In genomic region chr15:95968856-95969255, GRCh38 we compare ENCODE assay signal across 36 cellular contexts.
DNase-seq lines count a peak whose midpoint lies in the region; ATAC-seq, FAIRE-seq and TF ChIP-seq lines count a peak whose summit lies in the region.
"Had no signal": no experiment of that assay in that cellular context is flagged by ENCODE, and none has a peak within 500 bp of the region (broad histone marks: within the 10 kb centered on the region; RNA-seq: fewer than 3 reads in every experiment).

No MANE protein-coding gene starts in this region.

- peaks cover 19% of the 10 kb centered on the region for H3K36me3 Mint-ChIP-seq in nephron progenitor cell (ENCODE audit: low read depth)
- H3K36me3 Mint-ChIP-seq: CD14-positive monocyte; CD4-positive, alpha-beta memory T cell; CD4-positive, CD25-positive, alpha-beta regulatory T cell; CD8-positive, alpha-beta T cell had no signal

- H3K4me3 ChIP-seq in A549 (no peak overlapping the region), K562 (no peak overlapping the region), osteoblast (ENCODE audit: insufficient read depth, low read length) (no peak overlapping the region)
- H3K4me3 ChIP-seq: BLaER1; BLaER1 treated with 17β-estradiol and CSF1 and Interleukin-3, amounts not matched to agents 10 nM and 100 nM had no signal

- H3K4me1 Mint-ChIP-seq in nephron progenitor cell: peaks cover 29% of the 10 kb centered on the region
- H3K4me1 Mint-ChIP-seq: CD14-positive monocyte; CD4-positive, alpha-beta memory T cell; CD4-positive, CD25-positive, alpha-beta regulatory T cell; CD8-positive, alpha-beta memory T cell had no signal

- no peak overlapping the region for H3K4me3 Mint-ChIP-seq in nephron progenitor cell
- H3K4me3 Mint-ChIP-seq: B cell; CD14-positive monocyte; CD4-positive, alpha-beta memory T cell; CD4-positive, alpha-beta T cell; CD4-positive, CD25-positive, alpha-beta regulatory T cell; CD8-positive, alpha-beta memory T cell; CD8-positive, alpha-beta T cell had no signal

- ATAC-seq in A549 (no peak), K562 (no peak)
- ATAC-seq: CD8-positive, alpha-beta T cell had no signal

- H4K20me1 ChIP-seq in K562 (replicated peaks; ENCODE audit: control insufficient read depth, insufficient read depth, low read length) (no peaks in the 10 kb centered on the region), osteoblast (ENCODE audit: insufficient read depth, low read length) (no peaks in the 10 kb centered on the region)
- H4K20me1 ChIP-seq: BLaER1 had no signal

- H3K4me1 ChIP-seq in A549 (no peaks in the 10 kb centered on the region), K562 (replicated peaks in 1 of 2; ENCODE audit: control insufficient read depth in 2 of 2, insufficient read depth in 2 of 2, low read length in 2 of 2) (peaks cover 4 to 22% of the 10 kb centered on the region in 2 experiments; a peak in 3 of 5 replicates), osteoblast (ENCODE audit: insufficient read depth, low read length) (peaks cover 11% of the 10 kb centered on the region)
- H3K4me1 ChIP-seq: BE2C, Caco-2 had no signal

- WGBS in A549 (ENCODE audit: missing lambda C conversion rate): 62% methylated on average over 5 of the region's 5 CpGs
- 73% methylated on average over 5 of the region's 5 CpGs for WGBS in K562 (ENCODE audit: insufficient coverage, low coverage, missing lambda C conversion rate)

- H3K27ac ChIP-seq in A549: no peak overlapping the region
- H3K27ac ChIP-seq in K562 (ENCODE audit: extremely low read depth, low read depth, low read length): no peak overlapping the region
- H3K27ac ChIP-seq in osteoblast (ENCODE audit: low read depth, low read length): no peak overlapping the region
- H3K27ac ChIP-seq: 22Rv1; BLaER1; BLaER1 treated with 17β-estradiol and CSF1 and Interleukin-3, amounts not matched to agents 10 nM and 100 nM; C4-2B had no signal

- H3K79me2 ChIP-seq in K562 (ENCODE audit: control insufficient read depth, insufficient read depth, low read length) (no peaks in the 10 kb centered on the region), osteoblast (ENCODE audit: insufficient read depth, low read length) (no peaks in the 10 kb centered on the region)

- no TSS peak for BruUV-seq in K562 (replicated peaks; lab: Mats Ljungman, UMichigan)

- H3K4me2 ChIP-seq in A549: no peak overlapping the region
- H3K4me2 ChIP-seq in K562 (ENCODE audit: insufficient read depth, low read length): no peak overlapping the region
- no peak overlapping the region for H3K4me2 ChIP-seq in osteoblast (ENCODE audit: insufficient read depth, low read length)
- H3K4me2 ChIP-seq: BLaER1; BLaER1 treated with 17β-estradiol and CSF1 and Interleukin-3, amounts not matched to agents 10 nM and 100 nM had no signal

- H3K27me3 Mint-ChIP-seq in nephron progenitor cell (ENCODE audit: low read depth, poor library complexity): peaks cover 2% of the 10 kb centered on the region
- H3K27me3 Mint-ChIP-seq: B cell; CD4-positive, alpha-beta memory T cell; CD4-positive, CD25-positive, alpha-beta regulatory T cell had no signal

- intact Hi-C loops in K562 (cut with micrococcal nuclease): no loop called here

- no peaks in the 10 kb centered on the region for H3K27me3 ChIP-seq in K562 (ENCODE audit: control insufficient read depth in 2 of 2, insufficient read depth in 2 of 2, low read length in 2 of 2)
- H3K27me3 ChIP-seq in osteoblast (ENCODE audit: insufficient read depth, low read length): no peaks in the 10 kb centered on the region
- H3K27me3 ChIP-seq: BE2C had no signal

- TF ChIP-seq RAD21 in A549 (conservative IDR thresholded peaks at IDR 0.05 in 1 of 2, IDR thresholded peaks at IDR 0.05 in 1 of 2): no peak
- no peak for TF ChIP-seq RAD21 in K562 (CRISPR knock-in tag; conservative IDR thresholded peaks at IDR 0.05 in 1 of 2, IDR thresholded peaks at IDR 0.05 in 1 of 2)

- H3K27ac Mint-ChIP-seq in nephron progenitor cell: peak overlapping the region; percentile 64
- H3K27ac Mint-ChIP-seq: B cell; CD4-positive, alpha-beta memory T cell; CD4-positive, alpha-beta T cell; CD4-positive, CD25-positive, alpha-beta regulatory T cell; CD8-positive, alpha-beta memory T cell; CD8-positive, alpha-beta T cell had no signal

- no peak for DNase-seq in A549 (ENCODE audit: low read depth in 1 of 2, low spot score in 1 of 2)
- no peak for DNase-seq in GM12891 (ENCODE audit: insufficient read length, low spot score)
- DNase-seq in K562 (ENCODE audit: extremely low read depth in 1 of 4, low spot score in 3 of 4): no peak
- no peak for DNase-seq in nephron progenitor cell
- DNase-seq in stimulated activated naive CD4-positive, alpha-beta T cell treated with Interleukin-2 at 50 U/mL for 16 hours (lab: John Stamatoyannopoulos, UW): no peak
- DNase-seq in middle frontal gyrus (ENCODE audit: extremely low spot score, low spot score): no peak
- no peak for DNase-seq in kidney tubule cell (ENCODE audit: low spot score)
- no peak for DNase-seq in osteoblast (ENCODE audit: insufficient read length, low spot score, missing footprints)
- DNase-seq: 8988T; ACHN; AML-193; BE2C; C1 segment of cervical spinal cord; Caco-2; Calu3; CD4-positive, alpha-beta memory T cell; CD4-positive, alpha-beta T cell; CD4-positive, CD25-positive, alpha-beta regulatory T cell; CD8-positive, alpha-beta memory T cell; CD8-positive, alpha-beta T cell; COR-L47; DMS 273 treated with DMSO at 0.1 percent for 48 hours; DMS153; DMS53; DMS79; DMS79 treated with DMSO at 0.1 percent for 48 hours; DND-41; EL had no signal

- H3K9me3 Mint-ChIP-seq in nephron progenitor cell: peaks cover 36% of the 10 kb centered on the region
- H3K9me3 Mint-ChIP-seq: CD4-positive, alpha-beta T cell; CD8-positive, alpha-beta T cell had no signal

- FAIRE-seq in A549 (lab: Jason Lieb, UNC) (no peak), GM12891 (lab: Jason Lieb, UNC) (peak; percentile 20), K562 (lab: Jason Lieb, UNC) (no peak)
- FAIRE-seq: A204.1, D721Med had no signal

- H2AFZ ChIP-seq in K562 (ENCODE audit: low read depth, low read length) (peak overlapping the region; percentile 53; the same call in 1 of the 2 replicates), osteoblast (ENCODE audit: low read length) (no peak overlapping the region)

- peaks cover 3% of the 10 kb centered on the region for H3K9me1 ChIP-seq in K562 (ENCODE audit: control insufficient read depth, insufficient read depth, low read length)

- CTCF ChIA-PET in A549 (lab: Yijun Ruan, JAX): interaction anchor here (0.6 to 1.7 kb wide), 2 partner anchors 16 to 942 kb away, joined by 3 to 4 read pairs; no protein-coding TSS in a partner anchor
- CTCF ChIA-PET in K562 (lab: Yijun Ruan, JAX; ENCODE audit: low intra/inter-chr PET ratio): no interaction called here

- POLR2A ChIA-PET in A549 (lab: Yijun Ruan, JAX) (no interaction called here), K562 (lab: Yijun Ruan, JAX) (no interaction called here)

- TF ChIP-seq CTCF in A549 (IDR thresholded peaks at IDR 0.05) (no peak), K562 (IDR thresholded peaks at IDR 0.05 in 2 of 3, conservative IDR thresholded peaks at IDR 0.05 in 1 of 3; ENCODE audit: insufficient read depth in 2 of 3, low read depth in 1 of 3, low read length in 3 of 3) (no peak), nephron progenitor cell (IDR thresholded peaks at IDR 0.05) (no peak), osteoblast (IDR thresholded peaks at IDR 0.05; ENCODE audit: extremely low read depth, low read depth, low read length) (no peak)

- TF ChIP-seq POLR2A in A549 (IDR thresholded peaks at IDR 0.05; ENCODE audit: low read length) (no peak), GM12891 (IDR thresholded peaks at IDR 0.05; ENCODE audit: low read depth, low read length) (no peak), K562 (conservative IDR thresholded peaks at IDR 0.05) (no peak)

- H3K9ac ChIP-seq in K562 (ENCODE audit: insufficient read depth in 1 of 2, low read depth in 2 of 2, low read length in 2 of 2): no peak overlapping the region
- H3K9ac ChIP-seq: BLaER1; BLaER1 treated with 17β-estradiol and CSF1 and Interleukin-3, amounts not matched to agents 10 nM and 100 nM had no signal

- H3K36me3 ChIP-seq in K562 (ENCODE audit: control insufficient read depth, insufficient read depth, low read length) (no peaks in the 10 kb centered on the region), osteoblast (ENCODE audit: insufficient read depth, low read length) (no peaks in the 10 kb centered on the region)
- H3K36me3 ChIP-seq: BE2C; BLaER1; BLaER1 treated with 17β-estradiol and CSF1 and Interleukin-3, amounts not matched to agents 10 nM and 100 nM had no signal

- H3K9me3 ChIP-seq in A549 (no peaks in the 10 kb centered on the region), K562 (replicated peaks; ENCODE audit: control insufficient read depth, insufficient read depth, low read depth, low read length) (no peaks in the 10 kb centered on the region), osteoblast (ENCODE audit: low read depth, low read length) (no peaks in the 10 kb centered on the region)
- H3K9me3 ChIP-seq: BE2C, BLaER1 had no signal

- no peak for TF ChIP-seq EP300 in A549 (IDR thresholded peaks at IDR 0.05)
- no peak for TF ChIP-seq EP300 in K562 (IDR thresholded peaks at IDR 0.05; ENCODE audit: low read length)

- in situ Hi-C loops in K562 (cut with MboI): no loop called here

TF ChIP-seq in A549, 52 proteins besides CTCF, POLR2A, EP300 and RAD21:
- TF ChIP-seq CBX2 (IDR thresholded peaks at IDR 0.05; ENCODE audit: borderline replicate concordance, low read depth) (no peak), MAFK (IDR thresholded peaks at IDR 0.05; ENCODE audit: partially characterized antibody) (peak; percentile 67), FOSB (CRISPR knock-in tag; IDR thresholded peaks at IDR 0.05) (no peak)
TF ChIP-seq in A549: peak in this region for 1.

TF ChIP-seq in GM12891, 5 proteins besides CTCF, POLR2A, EP300 and RAD21:
- TF ChIP-seq POLR2AphosphoS5 (IDR thresholded peaks at IDR 0.05; ENCODE audit: low read depth, low read length): no peak
- TF ChIP-seq SPI1 (IDR thresholded peaks at IDR 0.05; ENCODE audit: low read depth, low read length): no peak
- TF ChIP-seq POU2F2 (IDR thresholded peaks at IDR 0.05; ENCODE audit: low read depth, low read length): no peak
- TF ChIP-seq TAF1 (IDR thresholded peaks at IDR 0.05; ENCODE audit: low read depth, low read length): no peak
- no peak for TF ChIP-seq PAX5 (IDR thresholded peaks at IDR 0.05; ENCODE audit: insufficient read depth, low read length, severe bottlenecking)

TF ChIP-seq in K562, 482 proteins besides CTCF, POLR2A, EP300 and RAD21 (continues in another document):
- TF ChIP-seq ZNF316 (IDR thresholded peaks at IDR 0.05) (peak; percentile 67), RBM25 (IDR thresholded peaks at IDR 0.05; ENCODE audit: low read depth, low read length, severe bottlenecking) (no peak)

Comparison
In these comparisons a context has a peak if more than half of its experiments do, and no peak if none do; other contexts are left out.
1. Of the 35 proteins assayed by ChIP-seq in both K562 and A549: peak only in K562: none; only in A549: MAFK; in both: none; in neither: 34.